In the genomic region with DNA sequence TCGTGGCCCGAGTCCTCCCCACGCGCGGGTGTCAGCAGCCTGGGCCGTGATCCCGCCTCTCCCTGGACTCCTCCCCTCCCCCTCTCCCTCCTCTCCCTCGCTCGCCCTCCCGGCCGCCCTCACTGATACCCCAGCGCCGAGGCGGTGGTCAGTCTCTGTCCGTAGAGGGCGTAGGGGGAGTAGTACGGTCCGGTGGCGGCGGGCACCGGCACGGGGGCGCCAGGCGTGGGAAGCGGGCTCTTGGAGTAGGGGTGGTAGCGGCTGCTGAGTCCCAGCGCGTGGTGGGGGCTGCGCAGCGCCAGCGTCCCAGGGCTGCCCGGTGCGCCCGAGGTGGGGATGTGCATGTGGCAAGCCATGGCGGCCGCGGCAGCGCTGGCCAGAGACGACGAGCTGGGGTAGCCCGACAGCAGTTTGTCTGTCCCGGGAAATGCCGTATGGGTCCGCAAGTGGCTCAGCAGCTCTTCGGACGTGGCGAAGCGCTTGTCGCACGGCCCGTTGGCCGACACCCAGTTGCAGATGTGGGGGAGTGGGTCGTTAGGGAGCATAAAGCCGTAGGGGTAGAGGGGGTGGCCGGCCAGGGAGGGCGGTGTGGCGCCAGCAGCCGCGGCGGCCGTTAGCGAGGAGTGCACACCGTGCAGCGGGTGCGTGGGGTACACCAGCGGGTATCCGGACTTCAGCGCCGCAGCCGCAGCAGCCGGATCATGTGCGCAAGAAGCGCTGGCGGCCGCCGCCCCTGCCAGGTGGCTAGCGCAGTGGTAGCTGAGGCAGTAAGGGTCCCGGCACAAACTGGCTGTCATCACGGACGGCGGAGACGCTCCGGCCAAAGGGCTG, we compare ENCODE assay signal across 10 cellular contexts. TPM values are rescaled to one million over a fixed set of nuclear protein-coding genes. Genes with fewer than 3 reads are reported as not detected.
DNase-seq lines count a peak whose midpoint lies in the region; TF ChIP-seq lines count a peak whose summit lies in the region.
"Had no signal": no experiment of that assay in that cellular context is flagged by ENCODE, and none has a peak within 500 bp of the region (broad histone marks: within the 10 kb centered on the region; RNA-seq: fewer than 3 reads in every experiment).

No MANE protein-coding gene starts in this region.

- H3K36me3 Mint-ChIP-seq in HFFc6 (ENCODE audit: low read depth) = peaks cover 13% of the 10 kb centered on the region

- peaks cover 47% of the 10 kb centered on the region for H3K4me1 ChIP-seq in stomach smooth muscle (ENCODE audit: control insufficient read depth, insufficient read depth, low read length)

- no peak for TF ChIP-seq CTCF in HFFc6 (IDR thresholded peaks at IDR 0.05)
- no peak for TF ChIP-seq CTCF in choroid plexus epithelial cell (conservative IDR thresholded peaks at IDR 0.05; ENCODE audit: low read depth, low read length)

- 0 out of 2 replicates have a peak, but pooled peaks cover 3% of the 10 kb centered on the region for H3K9me3 Mint-ChIP-seq in HFFc6

- no peaks in the 10 kb centered on the region for H3K9me3 ChIP-seq in stomach smooth muscle (ENCODE audit: control insufficient read depth in 2 of 2, low read length in 2 of 2)

- H3K36me3 ChIP-seq in stomach smooth muscle (ENCODE audit: control insufficient read depth in 2 of 2, insufficient read depth in 2 of 2, low read length in 2 of 2) = no peaks in the 10 kb centered on the region

- no peak for DNase-seq in HFFc6
- no peak for DNase-seq in choroid plexus epithelial cell (ENCODE audit: low read depth)
- DNase-seq in left kidney (ENCODE audit: low read depth, low spot score) = peak; percentile 79
- DNase-seq in activated gamma-delta T cell (lab: John Stamatoyannopoulos, UW) = no peak
- no peak for DNase-seq in kidney glomerular epithelial cell (lab: John Stamatoyannopoulos, UW)
- no peak for DNase-seq in stimulated activated CD4-positive, alpha-beta T cell treated with anti-CD3 and anti-CD28 coated beads, Interleukin-4, amount 100 ng/mL, for 4 hours
- DNase-seq in DMS153 (lab: John Stamatoyannopoulos, UW) = no peak
- DNase-seq: cerebellar nuclear complex had no signal

- H3K27ac Mint-ChIP-seq in HFFc6 = peak overlapping the region; percentile 85

- peaks cover 24% of the 10 kb centered on the region for H3K4me1 Mint-ChIP-seq in HFFc6 (ENCODE audit: low read depth)

- peak overlapping the region; percentile 28 to 47 for H3K9ac ChIP-seq in stomach smooth muscle (ENCODE audit: low read length in 2 of 2)

- H3K4me3 ChIP-seq in choroid plexus epithelial cell (ENCODE audit: low read depth, low read length) (peak overlapping the region; percentile 79), stomach smooth muscle (ENCODE audit: low read length in 2 of 2) (peak overlapping the region; percentile 40 to 94)

- peak overlapping the region; percentile 86 for H3K4me3 Mint-ChIP-seq in HFFc6

- peaks cover 8% of the 10 kb centered on the region for H3K27me3 Mint-ChIP-seq in HFFc6 (ENCODE audit: insufficient read depth)

- peaks cover 0 to 2% of the 10 kb centered on the region in 2 donors for H3K27me3 ChIP-seq in stomach smooth muscle (ENCODE audit: control insufficient read depth in 1 of 2, insufficient read depth in 2 of 2, low read length in 2 of 2)

- H3K27ac ChIP-seq in stomach smooth muscle (ENCODE audit: low read length) = peak overlapping the region; percentile 31

RNA-seq across cellular contexts. Expression of gene ZNF503, which starts 2.7 kb away (rescaled TPM):
- total RNA-seq in HFFc6 (2021; fragmentation: NEBNext Ultra II Directional; extraction: Animal tissue kit (Norgen Biotek cat#: 25700)) = 10 to 100 TPM in 1 of 6 experiments, 1 to 10 TPM in 5; 9.1 to 15.9 (median 9.7) TPM
- total RNA-seq: T-helper 1 cell treated with Interleukin-12 subunit alpha and Interleukin-12 subunit beta and Interleukin-4 antibody, amounts not matched to agents 30 ng/mL and 1 ng/mL, for 36 hours had no signal

RNA-seq across cellular contexts. Expression of gene LRMDA, which starts 32.6 kb away (rescaled TPM):
- under 1 TPM in 1 of 6 experiments, not detected in 5; 0.32 TPM for total RNA-seq in HFFc6 (2021; fragmentation: NEBNext Ultra II Directional; extraction: Animal tissue kit (Norgen Biotek cat#: 25700))
- total RNA-seq: T-helper 1 cell treated with Interleukin-12 subunit alpha and Interleukin-12 subunit beta and Interleukin-4 antibody, amounts not matched to agents 30 ng/mL and 1 ng/mL, for 36 hours had no signal
